Comparison of ENCODE assay signal across 26 cellular contexts in the genomic region with DNA sequence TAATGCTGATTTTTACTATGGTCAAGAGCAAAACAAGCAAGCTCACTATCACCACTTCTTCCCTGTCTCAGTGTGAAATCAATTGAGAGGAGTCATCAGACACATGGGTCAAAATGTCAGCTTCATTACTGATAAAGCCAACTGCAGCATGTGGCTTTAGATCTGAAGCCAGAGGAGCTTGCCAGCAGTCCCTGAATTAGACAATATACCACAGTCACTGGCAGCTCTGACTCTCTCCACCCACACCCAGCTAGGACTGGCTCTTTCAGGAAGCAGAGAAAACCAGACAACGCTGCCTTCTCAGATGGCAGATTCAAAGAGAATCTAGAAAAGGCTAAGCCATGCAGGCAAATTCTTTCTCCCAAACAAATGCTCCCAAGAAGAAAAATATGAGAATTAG. TPM values are rescaled to one million over a fixed set of nuclear protein-coding genes. Genes with fewer than 3 reads are reported as not detected.
DNase-seq lines count a peak whose midpoint lies in the region; ATAC-seq and TF ChIP-seq lines count a peak whose summit lies in the region.
"Had no signal": no experiment of that assay in that cellular context is flagged by ENCODE, and none has a peak within 500 bp of the region (broad histone marks: within the 10 kb centered on the region; RNA-seq: fewer than 3 reads in every experiment).

No MANE protein-coding gene starts in this region.

- H3K36me3 Mint-ChIP-seq in progenitor cell of endocrine pancreas (ENCODE audit: insufficient read depth), result no peaks in the 10 kb centered on the region
- H3K36me3 Mint-ChIP-seq: CD4-positive, alpha-beta memory T cell had no signal

- WGBS in heart left ventricle, 4 donors, result 14 to 37% (median 26%) methylated on average over 1 of the region's 1 CpG
- 42% methylated on average over 1 of the region's 1 CpG for WGBS in right cardiac atrium

- no peaks in the 10 kb centered on the region for H3K4me1 Mint-ChIP-seq in progenitor cell of endocrine pancreas (ENCODE audit: low read depth)
- H3K4me1 Mint-ChIP-seq: CD4-positive, alpha-beta memory T cell; IgD-negative memory B cell had no signal

- DNase-seq in heart left ventricle (peak in 2 of 5 donors; percentile 30 to 34), right cardiac atrium (no peak), NCI-H2196 treated with DMSO at 0.1 percent for 48 hours (lab: John Stamatoyannopoulos, UW; ENCODE audit: unreplicated experiment) (peak; percentile 10), right atrium auricular region (ENCODE audit: low spot score) (peak; percentile 7), progenitor cell of endocrine pancreas (ENCODE audit: low spot score, unreplicated experiment) (no peak), NCI-H748 (lab: John Stamatoyannopoulos, UW; ENCODE audit: unreplicated experiment) (no peak)
- DNase-seq in stimulated activated naive CD4-positive, alpha-beta T cell (lab: John Stamatoyannopoulos, UW), result no peak
- DNase-seq: AML-193; Caco-2; CD4-positive, alpha-beta memory T cell; EL; NCI-H1092 treated with DMSO at 0.1 percent for 48 hours; NCI-H1436; NCI-H187; NCI-H2081 treated with DMSO at 0.1 percent for 48 hours; NCI-H2171; NCI-H524; NCI-H774; PC-3; SHP77 had no signal

- H3K27me3 Mint-ChIP-seq in progenitor cell of endocrine pancreas, result peaks cover 22% of the 10 kb centered on the region

- H3K27ac ChIP-seq in heart left ventricle, result peak overlapping the region in 3 of 12 donors; percentile 21 to 58 (median 49)
- no peak overlapping the region for H3K27ac ChIP-seq in right cardiac atrium (ENCODE audit: low read length)
- H3K27ac ChIP-seq in right atrium auricular region, result no peak overlapping the region
- H3K27ac ChIP-seq: BLaER1 treated with 17β-estradiol and CSF1 and Interleukin-3, amounts not matched to agents 10 nM and 100 nM; HL-60 had no signal

- H3K36me3 ChIP-seq in heart left ventricle, result no peaks in the 10 kb centered on the region
- H3K36me3 ChIP-seq in right atrium auricular region, result no peaks in the 10 kb centered on the region
- H3K36me3 ChIP-seq: BLaER1 treated with 17β-estradiol and CSF1 and Interleukin-3, amounts not matched to agents 10 nM and 100 nM had no signal

- no peak overlapping the region for H3K27ac Mint-ChIP-seq in progenitor cell of endocrine pancreas
- H3K27ac Mint-ChIP-seq: CD4-positive, alpha-beta memory T cell; IgD-negative memory B cell had no signal

- H3K9me3 Mint-ChIP-seq in progenitor cell of endocrine pancreas (ENCODE audit: low read depth), result peaks cover 30% of the 10 kb centered on the region

- ATAC-seq in heart left ventricle (peak in 3 of 4 donors; percentile 79 to 97 (median 84)), right cardiac atrium (no peak)
- ATAC-seq: HCT116, PC-3 had no signal

- peaks cover 0 to 24% (median 0%) of the 10 kb centered on the region in 12 donors for H3K9me3 ChIP-seq in heart left ventricle
- H3K9me3 ChIP-seq in right cardiac atrium (ENCODE audit: control insufficient read depth, low read length), result no peaks in the 10 kb centered on the region
- H3K9me3 ChIP-seq in right atrium auricular region, result peaks cover 0 to 6% of the 10 kb centered on the region in 2 donors
- H3K9me3 ChIP-seq: Caco-2 had no signal

- no peak overlapping the region for H3K4me3 ChIP-seq in heart left ventricle
- H3K4me3 ChIP-seq in right cardiac atrium (ENCODE audit: low read length), result no peak overlapping the region
- no peak overlapping the region for H3K4me3 ChIP-seq in right atrium auricular region
- H3K4me3 ChIP-seq: BLaER1 treated with 17β-estradiol and CSF1 and Interleukin-3, amounts not matched to agents 10 nM and 100 nM had no signal

- H3K27me3 ChIP-seq in heart left ventricle, result no peaks in the 10 kb centered on the region
- H3K27me3 ChIP-seq in right cardiac atrium (ENCODE audit: control insufficient read depth, insufficient read depth), result no peaks in the 10 kb centered on the region
- no peaks in the 10 kb centered on the region for H3K27me3 ChIP-seq in right atrium auricular region
- H3K27me3 ChIP-seq: BLaER1 treated with 17β-estradiol and CSF1 and Interleukin-3, amounts not matched to agents 10 nM and 100 nM had no signal

- H3K4me1 ChIP-seq in heart left ventricle (no peaks in the 10 kb centered on the region), right cardiac atrium (ENCODE audit: control insufficient read depth, insufficient read depth, low read length) (no peaks in the 10 kb centered on the region), right atrium auricular region (no peaks in the 10 kb centered on the region)
- H3K4me1 ChIP-seq: Caco-2 had no signal

- TF ChIP-seq POLR2A in heart left ventricle (IDR thresholded peaks at IDR 0.05), result no peak

- intact Hi-C loops in heart left ventricle (cut with DNase I), result no loop called here
- intact Hi-C loops in right cardiac atrium (cut with DNase I), result no loop called here

- TF ChIP-seq CTCF in heart left ventricle (IDR thresholded peaks at IDR 0.05), result no peak
- no peak for TF ChIP-seq CTCF in right atrium auricular region (IDR thresholded peaks at IDR 0.05)
- TF ChIP-seq CTCF in progenitor cell of endocrine pancreas (IDR thresholded peaks at IDR 0.05; ENCODE audit: unreplicated experiment), result no peak

- no peak overlapping the region for H3K4me3 Mint-ChIP-seq in progenitor cell of endocrine pancreas (ENCODE audit: low read depth)
- H3K4me3 Mint-ChIP-seq: CD4-positive, alpha-beta memory T cell; IgD-negative memory B cell had no signal

RNA-seq across cellular contexts. Expression of a gene that starts 20.0 kb away (rescaled TPM):
- total RNA-seq in heart left ventricle, result 10 to 100 TPM in 7 of 9 donors, 1 to 10 TPM in 2; 4.3 to 49.8 (median 18.6) TPM
- polyA plus RNA-seq in heart left ventricle, result 1 to 10 TPM; 6.2 to 6.7 TPM
- 1 to 10 TPM; 1.1 to 5.3 (median 3.0) TPM for total RNA-seq in right cardiac atrium
- 1.2 TPM for polyA plus RNA-seq in right cardiac atrium
- 1 to 10 TPM; 1.9 to 7.6 TPM for total RNA-seq in right atrium auricular region
- not detected in 2 replicates for total RNA-seq in progenitor cell of endocrine pancreas
- total RNA-seq: Caco-2; CD4-positive, alpha-beta memory T cell; H4; SK-MEL-5 had no signal
- polyA plus RNA-seq: CD4-positive, alpha-beta memory T cell; IgD-negative memory B cell had no signal

Comparison
In these comparisons a context has a peak if more than half of its experiments do, and no peak if none do; other contexts are left out.
1. ATAC-seq: peak in heart left ventricle (3 of 4); none in right cardiac atrium (0 of 2).
2. DNase-seq: peak in NCI-H2196 treated with DMSO at 0.1 percent for 48 hours (single experiment) and right atrium auricular region (single experiment); none in right cardiac atrium (0 of 3), stimulated activated naive CD4-positive, alpha-beta T cell (0 of 6), progenitor cell of endocrine pancreas (single experiment) and NCI-H748 (single experiment).